ENCODE assay signal across 8 cellular contexts in the genomic region with DNA sequence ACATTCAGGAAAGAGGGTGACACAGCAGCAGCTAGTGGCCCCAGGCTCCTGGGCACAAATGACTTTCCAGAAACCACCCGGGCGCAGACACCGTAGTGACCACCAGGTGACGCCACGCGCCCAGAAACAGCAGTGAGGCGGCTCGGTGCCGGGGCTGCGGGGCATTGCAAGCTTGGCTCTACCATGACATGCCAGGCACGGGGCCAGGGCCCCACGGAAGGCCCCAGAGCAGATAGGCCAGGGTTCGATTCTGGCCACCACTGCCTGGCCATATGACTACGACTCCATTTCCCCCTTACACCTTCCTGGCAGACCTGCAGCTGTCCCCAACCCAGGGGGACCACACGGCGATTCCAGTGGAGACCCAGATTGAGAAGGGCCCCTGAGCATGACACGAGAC. TPM values are rescaled to one million over a fixed set of nuclear protein-coding genes. Genes with fewer than 3 reads are reported as not detected.
DNase-seq lines count a peak whose midpoint lies in the region; ATAC-seq and TF ChIP-seq lines count a peak whose summit lies in the region.

No MANE protein-coding gene starts in this region.

- H3K36me3 Mint-ChIP-seq in WTC11, result peaks cover 9% of the 10 kb centered on the region

- H3K27ac Mint-ChIP-seq in WTC11, result no peak overlapping the region

- CTCF ChIA-PET in WTC11 (lab: Charles Lee), result interaction anchor here (0.6 to 16.9 kb wide), 33 partner anchors 8 to 313 kb away, joined by 3 to 493 read pairs (median 6); partner anchors contain the start of genes AXIN1, FAM234A, HBQ1 and MPG

- H3K4me1 ChIP-seq in GM23248 (ENCODE audit: insufficient read depth), result peaks cover 19% of the 10 kb centered on the region

- no peaks in the 10 kb centered on the region for H3K9me3 Mint-ChIP-seq in WTC11

- H3K79me2 ChIP-seq in GM23248 (ENCODE audit: insufficient read depth), result peaks cover 59% of the 10 kb centered on the region

- peaks cover 19% of the 10 kb centered on the region for H3K4me1 Mint-ChIP-seq in WTC11

- no peaks in the 10 kb centered on the region for H3K9me2 ChIP-seq in GM23248 (ENCODE audit: insufficient read depth)

- H3K9me3 ChIP-seq in GM23248 (ENCODE audit: low read depth), result no peaks in the 10 kb centered on the region

- peaks cover 4% of the 10 kb centered on the region; the same call in 1 of the 2 replicates for H4K20me1 ChIP-seq in GM23248 (ENCODE audit: insufficient read depth)

- DNase-seq in AG20443 (ENCODE audit: low spot score), result peak; percentile 89
- DNase-seq in GM23248, result peak; percentile 88
- peak; percentile 85 for DNase-seq in NCI-H2196 (lab: John Stamatoyannopoulos, UW; ENCODE audit: unreplicated experiment)
- peak; percentile 92 for DNase-seq in WTC11 (ENCODE audit: low spot score)
- peak; percentile 63 for DNase-seq in brain microvascular endothelial cell
- DNase-seq in islet precursor cell, result peak; percentile 89
- peak; percentile 62 to 78 for DNase-seq in stimulated activated CD4-positive, alpha-beta T cell treated with anti-CD3 and anti-CD28 coated beads, Interleukin-1b, Interleukin-23, amount 100 ng/mL, for 1 hour (ENCODE audit: low read depth in 2 of 2)

- ATAC-seq in WTC11, result peak; percentile 80
- ATAC-seq in HG02840 (IDR thresholded peaks at IDR 0.05; ENCODE audit: low FRiP score, unreplicated experiment), result no peak

- no peak overlapping the region for H3K4me2 ChIP-seq in GM23248 (ENCODE audit: unreplicated experiment)

- H3K9ac ChIP-seq in GM23248, result no peak overlapping the region

- TF ChIP-seq CTCF in WTC11 (IDR thresholded peaks at IDR 0.05) (peak; percentile 93), brain microvascular endothelial cell (IDR thresholded peaks at IDR 0.05; ENCODE audit: low read depth, low read length, missing control alignments) (peak; percentile 96)

- no peaks in the 10 kb centered on the region for H3F3A ChIP-seq in GM23248 (ENCODE audit: insufficient read depth)

- peaks cover 2% of the 10 kb centered on the region; the same call in 1 of the 2 replicates for H3K36me3 ChIP-seq in GM23248 (ENCODE audit: low read depth)
- peaks cover 34% of the 10 kb centered on the region for H3K36me3 ChIP-seq in brain microvascular endothelial cell (replicated peaks)

- H3K27me3 ChIP-seq in GM23248 (replicated peaks; ENCODE audit: insufficient read depth) (no peaks in the 10 kb centered on the region), brain microvascular endothelial cell (replicated peaks) (no peaks in the 10 kb centered on the region)

- H3K4me3 ChIP-seq in GM23248 (no peak overlapping the region), brain microvascular endothelial cell (ENCODE audit: low read depth, low read length) (no peak overlapping the region)

- H2AFZ ChIP-seq in GM23248, result no peak overlapping the region

- no peaks in the 10 kb centered on the region for H3K27me3 Mint-ChIP-seq in WTC11 (ENCODE audit: low read depth)

- no peak overlapping the region for H3K4me3 Mint-ChIP-seq in WTC11

- H3K27ac ChIP-seq in GM23248 (no peak overlapping the region), brain microvascular endothelial cell (no peak overlapping the region)

- 25 to 35% methylated on average over 16 to 17 of the region's 17 CpGs for WGBS in GM23248 (ENCODE audit: low coverage in 1 of 2, low lambda C conversion rate in 2 of 2, missing lambda C conversion rate in 2 of 2), 2 experiments

- in situ Hi-C loops in GM23248 (cut with MboI), result no loop called here
- in situ Hi-C loops in brain microvascular endothelial cell (cut with HindIII; ENCODE audit: low pct_ligation_motif_present, low sequenced_read_pairs), result no loop called here

- POLR2A ChIA-PET in WTC11 (lab: Charles Lee), result interaction anchor here (0.6 to 1.7 kb wide), 5 partner anchors 12 to 168 kb away, joined by 3 to 12 read pairs (median 4); partner anchors contain the start of genes POLR3K and SNRNP25

TF ChIP-seq in WTC11, 78 proteins besides CTCF, POLR2A, EP300 and RAD21:
- TF ChIP-seq, protein P1, sequence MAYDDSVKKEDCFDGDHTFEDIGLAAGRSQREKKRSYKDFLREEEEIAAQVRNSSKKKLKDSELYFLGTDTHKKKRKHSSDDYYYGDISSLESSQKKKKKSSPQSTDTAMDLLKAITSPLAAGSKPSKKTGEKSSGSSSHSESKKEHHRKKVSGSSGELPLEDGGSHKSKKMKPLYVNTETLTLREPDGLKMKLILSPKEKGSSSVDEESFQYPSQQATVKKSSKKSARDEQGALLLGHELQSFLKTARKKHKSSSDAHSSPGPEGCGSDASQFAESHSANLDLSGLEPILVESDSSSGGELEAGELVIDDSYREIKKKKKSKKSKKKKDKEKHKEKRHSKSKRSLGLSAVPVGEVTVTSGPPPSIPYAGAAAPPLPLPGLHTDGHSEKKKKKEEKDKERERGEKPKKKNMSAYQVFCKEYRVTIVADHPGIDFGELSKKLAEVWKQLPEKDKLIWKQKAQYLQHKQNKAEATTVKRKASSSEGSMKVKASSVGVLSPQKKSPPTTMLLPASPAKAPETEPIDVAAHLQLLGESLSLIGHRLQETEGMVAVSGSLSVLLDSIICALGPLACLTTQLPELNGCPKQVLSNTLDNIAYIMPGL (CRISPR knock-in tag; IDR thresholded peaks at IDR 0.05), result peak; percentile 40; the same call in 1 of the 2 replicates
- TF ChIP-seq PREB (CRISPR knock-in tag; IDR thresholded peaks at IDR 0.05; ENCODE audit: borderline replicate concordance) (no peak), NFYB (CRISPR knock-in tag; conservative IDR thresholded peaks at IDR 0.05; ENCODE audit: low read depth) (no peak), CBFB (CRISPR knock-in tag; IDR thresholded peaks at IDR 0.05; ENCODE audit: low read depth) (no peak), TEAD1 (CRISPR knock-in tag; IDR thresholded peaks at IDR 0.05) (0 out of 2 replicates have a peak, but pooled peaks have one; percentile 16), ZNF121 (CRISPR knock-in tag; IDR thresholded peaks at IDR 0.05) (peak; percentile 17; the same call in 1 of the 2 replicates), OVOL2 (CRISPR knock-in tag; IDR thresholded peaks at IDR 0.05; ENCODE audit: borderline replicate concordance) (no peak)

RNA-seq across cellular contexts. Expression of gene RHBDF1, which starts 6.7 kb away (rescaled TPM):
- total RNA-seq in GM23248 (2014; rRNA removed; shearing (Covaris generic)), result 54.6 and 61.7 TPM in 2 replicates
- polyA plus RNA-seq in GM23248 (2016; fragmentation: Nextera tagmentation; extraction: Ambion mirVana), result 62.2 and 62.6 TPM in 2 replicates
- total RNA-seq in WTC11 (2021), result 40.9 to 60.8 TPM (median 44.2 TPM) in 3 replicates

RNA-seq across cellular contexts. Expression of gene SNRNP25, which starts 12.1 kb away (rescaled TPM):
- 12.1 and 17.6 TPM in 2 replicates for total RNA-seq in GM23248 (2014; rRNA removed; shearing (Covaris generic))
- polyA plus RNA-seq in GM23248 (2016; fragmentation: Nextera tagmentation; extraction: Ambion mirVana), result 30.4 and 31.5 TPM in 2 replicates
- total RNA-seq in WTC11 (2021), result 51.6 to 55.9 TPM (median 54.7 TPM) in 3 replicates

RNA-seq across cellular contexts. Expression of gene MPG, which starts 12.3 kb away (rescaled TPM):
- total RNA-seq in GM23248 (2014; rRNA removed; shearing (Covaris generic)), result 127 and 222 TPM in 2 replicates
- 132 and 134 TPM in 2 replicates for polyA plus RNA-seq in GM23248 (2016; fragmentation: Nextera tagmentation; extraction: Ambion mirVana)
- 60.0 to 62.0 TPM (median 60.0 TPM) in 3 replicates for total RNA-seq in WTC11 (2021)

RNA-seq across cellular contexts. Expression of gene POLR3K, which starts 12.3 kb away (rescaled TPM):
- total RNA-seq in GM23248 (2014; rRNA removed; shearing (Covaris generic)), result 2.2 and 5.2 TPM in 2 replicates
- 16.0 and 17.2 TPM in 2 replicates for polyA plus RNA-seq in GM23248 (2016; fragmentation: Nextera tagmentation; extraction: Ambion mirVana)
- total RNA-seq in WTC11 (2021), result 37.9 to 40.1 TPM (median 38.6 TPM) in 3 replicates
